Comparison of ENCODE assay signal across 1 cellular context in the genomic region with DNA sequence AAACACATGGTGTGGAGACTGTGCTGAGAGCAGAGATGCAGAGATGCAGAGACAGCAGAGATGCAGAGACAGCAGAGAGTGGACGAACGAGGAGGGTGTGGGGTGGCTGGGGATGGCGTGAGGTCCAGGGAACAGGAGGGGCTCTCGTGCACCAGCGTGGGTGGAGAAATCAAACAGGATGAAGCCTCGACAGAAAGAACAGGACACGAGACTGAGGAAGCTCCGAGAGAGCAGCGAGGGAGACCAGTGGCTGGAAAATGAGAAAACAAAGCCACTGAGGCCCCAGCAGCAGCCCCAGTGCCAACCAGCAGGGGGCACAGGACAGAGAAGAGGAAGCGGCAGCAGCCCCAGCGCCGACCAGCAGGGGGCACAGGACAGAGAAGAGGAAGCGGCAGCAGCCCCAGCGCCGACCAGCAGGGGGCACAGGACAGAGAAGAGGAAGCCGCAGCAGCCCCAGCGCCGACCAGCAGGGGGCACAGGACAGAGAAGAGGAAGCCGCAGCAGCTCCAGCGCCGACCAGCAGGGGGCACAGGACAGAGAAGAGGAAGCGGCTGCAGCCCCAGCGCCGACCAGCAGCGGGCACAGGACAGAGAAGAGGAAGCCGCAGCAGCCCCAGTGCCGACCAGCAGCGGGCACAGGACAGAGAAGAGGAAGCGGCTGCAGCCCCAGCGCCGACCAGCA.
TF ChIP-seq lines count a peak whose summit lies in the region.

No MANE protein-coding gene starts in this region.

TF ChIP-seq in K562, 482 proteins besides CTCF, POLR2A, EP300 and RAD21:
- TF ChIP-seq, protein P1, sequence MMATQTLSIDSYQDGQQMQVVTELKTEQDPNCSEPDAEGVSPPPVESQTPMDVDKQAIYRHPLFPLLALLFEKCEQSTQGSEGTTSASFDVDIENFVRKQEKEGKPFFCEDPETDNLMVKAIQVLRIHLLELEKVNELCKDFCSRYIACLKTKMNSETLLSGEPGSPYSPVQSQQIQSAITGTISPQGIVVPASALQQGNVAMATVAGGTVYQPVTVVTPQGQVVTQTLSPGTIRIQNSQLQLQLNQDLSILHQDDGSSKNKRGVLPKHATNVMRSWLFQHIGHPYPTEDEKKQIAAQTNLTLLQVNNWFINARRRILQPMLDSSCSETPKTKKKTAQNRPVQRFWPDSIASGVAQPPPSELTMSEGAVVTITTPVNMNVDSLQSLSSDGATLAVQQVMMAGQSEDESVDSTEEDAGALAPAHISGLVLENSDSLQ (IDR thresholded peaks at IDR 0.05) = peak; percentile 20; the same call in 1 of the 2 replicates
- peak; percentile 90 for TF ChIP-seq SMARCA5 (IDR thresholded peaks at IDR 0.05)
- TF ChIP-seq, protein P2, sequence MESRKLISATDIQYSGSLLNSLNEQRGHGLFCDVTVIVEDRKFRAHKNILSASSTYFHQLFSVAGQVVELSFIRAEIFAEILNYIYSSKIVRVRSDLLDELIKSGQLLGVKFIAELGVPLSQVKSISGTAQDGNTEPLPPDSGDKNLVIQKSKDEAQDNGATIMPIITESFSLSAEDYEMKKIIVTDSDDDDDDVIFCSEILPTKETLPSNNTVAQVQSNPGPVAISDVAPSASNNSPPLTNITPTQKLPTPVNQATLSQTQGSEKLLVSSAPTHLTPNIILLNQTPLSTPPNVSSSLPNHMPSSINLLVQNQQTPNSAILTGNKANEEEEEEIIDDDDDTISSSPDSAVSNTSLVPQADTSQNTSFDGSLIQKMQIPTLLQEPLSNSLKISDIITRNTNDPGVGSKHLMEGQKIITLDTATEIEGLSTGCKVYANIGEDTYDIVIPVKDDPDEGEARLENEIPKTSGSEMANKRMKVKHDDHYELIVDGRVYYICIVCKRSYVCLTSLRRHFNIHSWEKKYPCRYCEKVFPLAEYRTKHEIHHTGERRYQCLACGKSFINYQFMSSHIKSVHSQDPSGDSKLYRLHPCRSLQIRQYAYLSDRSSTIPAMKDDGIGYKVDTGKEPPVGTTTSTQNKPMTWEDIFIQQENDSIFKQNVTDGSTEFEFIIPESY (CRISPR knock-in tag; IDR thresholded peaks at IDR 0.05) = peak; percentile 90
- TF ChIP-seq, protein P3, sequence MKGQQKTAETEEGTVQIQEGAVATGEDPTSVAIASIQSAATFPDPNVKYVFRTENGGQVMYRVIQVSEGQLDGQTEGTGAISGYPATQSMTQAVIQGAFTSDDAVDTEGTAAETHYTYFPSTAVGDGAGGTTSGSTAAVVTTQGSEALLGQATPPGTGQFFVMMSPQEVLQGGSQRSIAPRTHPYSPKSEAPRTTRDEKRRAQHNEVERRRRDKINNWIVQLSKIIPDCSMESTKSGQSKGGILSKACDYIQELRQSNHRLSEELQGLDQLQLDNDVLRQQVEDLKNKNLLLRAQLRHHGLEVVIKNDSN (CRISPR knock-in tag; IDR thresholded peaks at IDR 0.05) = 0 out of 2 replicates have a peak, but pooled peaks have one; percentile 0
- peak; percentile 9; the same call in 1 of the 2 replicates for TF ChIP-seq ELF1 (tag; IDR thresholded peaks at IDR 0.05)
